Comparison of ENCODE assay signal across 2 cellular contexts in genomic region chr17:65055280-65055707, GRCh38.
TF ChIP-seq lines count a peak whose summit lies in the region.

No MANE protein-coding gene starts in this region.

TF ChIP-seq in IMR-90, 13 proteins besides CTCF, POLR2A, EP300 and RAD21:
- TF ChIP-seq ELK1 (IDR thresholded peaks at IDR 0.05; ENCODE audit: borderline replicate concordance, low read depth, low read length): no peak
- no peak for TF ChIP-seq RCOR1 (IDR thresholded peaks at IDR 0.05; ENCODE audit: insufficient replicate concordance, low read length)
- TF ChIP-seq CHD1 (IDR thresholded peaks at IDR 0.05; ENCODE audit: low read depth, low read length): no peak
- no peak for TF ChIP-seq FOS (IDR thresholded peaks at IDR 0.05; ENCODE audit: low read depth, low read length)
- no peak for TF ChIP-seq MAZ (IDR thresholded peaks at IDR 0.05; ENCODE audit: borderline replicate concordance, low read depth, low read length)
- TF ChIP-seq RFX5 (IDR thresholded peaks at IDR 0.05; ENCODE audit: low read depth, low read length): no peak
- TF ChIP-seq USF2 (IDR thresholded peaks at IDR 0.05; ENCODE audit: low read depth, low read length): no peak
- TF ChIP-seq MAFK (IDR thresholded peaks at IDR 0.05; ENCODE audit: low read depth, low read length): no peak
- TF ChIP-seq SMC3 (IDR thresholded peaks at IDR 0.05; ENCODE audit: low read depth, low read length): no peak
- no peak for TF ChIP-seq BHLHE40 (IDR thresholded peaks at IDR 0.05; ENCODE audit: low read depth, low read length)
- no peak for TF ChIP-seq MXI1 (IDR thresholded peaks at IDR 0.05; ENCODE audit: borderline replicate concordance, low read depth, low read length)
- no peak for TF ChIP-seq CEBPB (IDR thresholded peaks at IDR 0.05; ENCODE audit: low read depth, low read length)
- TF ChIP-seq NFE2L2 (IDR thresholded peaks at IDR 0.05; ENCODE audit: low read depth, low read length): no peak

TF ChIP-seq in K562, 482 proteins besides CTCF, POLR2A, EP300 and RAD21:
- TF ChIP-seq ETV5 (CRISPR knock-in tag; IDR thresholded peaks at IDR 0.05; ENCODE audit: low read depth) (0 out of 2 replicates have a peak, but pooled peaks have one; percentile 3), KDM5B (IDR thresholded peaks at IDR 0.05; ENCODE audit: insufficient replicate concordance, low read depth, low read length) (peak; percentile 22), ZBTB11 (CRISPR knock-in tag; IDR thresholded peaks at IDR 0.05) (no peak), ZBTB40 (IDR thresholded peaks at IDR 0.05) (peak; percentile 28; the same call in 1 of the 2 replicates), ZBTB40 (CRISPR knock-in tag; IDR thresholded peaks at IDR 0.05) (no peak), TAF1 (IDR thresholded peaks at IDR 0.05; ENCODE audit: control insufficient read depth, extremely low read depth, insufficient read depth, low read length, severe bottlenecking) (peak; percentile 3), MAX (CRISPR knock-in tag; IDR thresholded peaks at IDR 0.05) (no peak), ZBTB2 (IDR thresholded peaks at IDR 0.05) (0 out of 2 replicates have a peak, but pooled peaks have one; percentile 6), RREB1 (CRISPR knock-in tag; IDR thresholded peaks at IDR 0.05) (no peak), HMBOX1 (IDR thresholded peaks at IDR 0.05) (no peak), SMARCE1 (IDR thresholded peaks at IDR 0.05) (peak; percentile 49; the same call in 1 of the 2 replicates), CBFA2T2 (conservative IDR thresholded peaks at IDR 0.05) (no peak), HNRNPLL (IDR thresholded peaks at IDR 0.05; ENCODE audit: low read depth, low read length, poor library complexity, severe bottlenecking) (peak; percentile 47)
